ENCODE assay signal across 8 cellular contexts in the genomic region with DNA sequence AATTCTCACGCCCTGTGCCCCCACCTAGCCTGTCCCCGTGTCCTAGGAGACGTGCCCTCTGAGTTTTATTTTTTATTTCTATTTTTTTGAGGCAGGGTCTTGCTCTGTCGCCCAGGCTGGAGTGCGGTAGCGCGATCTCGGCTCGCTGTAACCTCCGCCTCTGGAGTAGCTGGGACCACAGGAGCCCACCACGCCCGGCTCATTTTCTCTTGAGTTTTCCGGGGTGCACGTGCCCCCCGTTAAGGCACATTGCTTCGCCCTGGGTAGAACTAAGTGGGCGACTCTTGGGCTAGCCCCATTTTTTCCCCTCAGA. TPM values are rescaled to one million over a fixed set of nuclear protein-coding genes. Genes with fewer than 3 reads are reported as not detected.
DNase-seq lines count a peak whose midpoint lies in the region; ATAC-seq, FAIRE-seq and TF ChIP-seq lines count a peak whose summit lies in the region.

No MANE protein-coding gene starts in this region.

- no peak for TF ChIP-seq CTCF in kidney (IDR thresholded peaks at IDR 0.05; ENCODE audit: borderline replicate concordance, extremely low read depth, insufficient read depth)

- H3K27me3 Mint-ChIP-seq in T-helper 2 cell treated with Interferon-gamma antibody and Interleukin-4, amounts not matched to agents 5 μg/mL and 100 μg/mL, for 36 hours (ENCODE audit: low read depth) = no peaks in the 10 kb centered on the region

- H3K4me1 Mint-ChIP-seq in T-helper 2 cell treated with Interferon-gamma antibody and Interleukin-4, amounts not matched to agents 5 μg/mL and 100 μg/mL, for 36 hours (ENCODE audit: low read depth) = peaks cover 30% of the 10 kb centered on the region

- H3K9ac ChIP-seq in adipocyte (ENCODE audit: low read length) (peak overlapping the region; percentile 96), kidney (ENCODE audit: low read length in 2 of 2) (peak overlapping the region; percentile 36 to 77), subcutaneous abdominal adipose tissue (ENCODE audit: low read length in 5 of 5) (peak overlapping the region in 4 of 5 donors; percentile 88 to 96 (median 90))

- H3K36me3 ChIP-seq in adipocyte (ENCODE audit: control insufficient read depth, insufficient read depth, low read length, severe bottlenecking) = peaks cover 8% of the 10 kb centered on the region
- peaks cover 0 to 3% of the 10 kb centered on the region in 2 donors for H3K36me3 ChIP-seq in kidney (ENCODE audit: control insufficient read depth in 1 of 2, insufficient read depth in 2 of 2, low read length in 2 of 2)
- peaks cover 0 to 21% (median 17%) of the 10 kb centered on the region in 5 donors for H3K36me3 ChIP-seq in subcutaneous abdominal adipose tissue (ENCODE audit: control insufficient read depth in 5 of 5, insufficient read depth in 5 of 5, low read length in 5 of 5)

- peak overlapping the region; percentile 99 for H3K27ac Mint-ChIP-seq in T-helper 2 cell treated with Interferon-gamma antibody and Interleukin-4, amounts not matched to agents 5 μg/mL and 100 μg/mL, for 36 hours

- H3K9me3 ChIP-seq in adipocyte (ENCODE audit: control insufficient read depth, low read length) (no peaks in the 10 kb centered on the region), kidney (ENCODE audit: control insufficient read depth in 1 of 2, low read length in 2 of 2) (no peaks in the 10 kb centered on the region), subcutaneous abdominal adipose tissue (ENCODE audit: control insufficient read depth in 5 of 5, low read length in 5 of 5) (no peaks in the 10 kb centered on the region)

- no peak for DNase-seq in T-helper 2 cell treated with Interferon-gamma antibody and Interleukin-4, amounts not matched to agents 5 μg/mL and 100 μg/mL, for 36 hours (ENCODE audit: low spot score)
- DNase-seq in T-helper 2 cell (no peak), adipocyte (ENCODE audit: low read depth) (no peak), kidney (no peak), head of caudate nucleus (no peak), foreskin melanocyte (no peak)

- H3K4me3 Mint-ChIP-seq in T-helper 2 cell treated with Interferon-gamma antibody and Interleukin-4, amounts not matched to agents 5 μg/mL and 100 μg/mL, for 36 hours = peak overlapping the region; percentile 100

- no peak for ATAC-seq in GM21447 (IDR thresholded peaks at IDR 0.05; ENCODE audit: unreplicated experiment)

- peaks cover 23% of the 10 kb centered on the region for H3K4me1 ChIP-seq in adipocyte (ENCODE audit: control insufficient read depth, insufficient read depth, low read length)
- peaks cover 0 to 9% of the 10 kb centered on the region in 2 donors for H3K4me1 ChIP-seq in kidney (ENCODE audit: control insufficient read depth in 1 of 2, insufficient read depth in 1 of 2, low read depth in 1 of 2, low read length in 2 of 2)
- peaks cover 4 to 19% (median 18%) of the 10 kb centered on the region in 5 donors for H3K4me1 ChIP-seq in subcutaneous abdominal adipose tissue (ENCODE audit: control insufficient read depth in 5 of 5, insufficient read depth in 5 of 5, low read length in 5 of 5)

- intact Hi-C loops in kidney (cut with DNase I) = no loop called here
- intact Hi-C loops in head of caudate nucleus (cut with DNase I) = loop anchor here (5.0 kb wide), 1 partner anchor 179 kb away; no protein-coding TSS in a partner anchor

- no peak for FAIRE-seq in kidney (lab: Jason Lieb, UNC)

- H3K27ac ChIP-seq in kidney (ENCODE audit: low read depth in 2 of 2, low read length in 2 of 2) = no peak overlapping the region
- H3K27ac ChIP-seq in subcutaneous abdominal adipose tissue (ENCODE audit: low read depth, low read length) = peak overlapping the region; percentile 72

- peaks cover 29% of the 10 kb centered on the region for H3K36me3 Mint-ChIP-seq in T-helper 2 cell treated with Interferon-gamma antibody and Interleukin-4, amounts not matched to agents 5 μg/mL and 100 μg/mL, for 36 hours (ENCODE audit: low read depth)

- H3K27me3 ChIP-seq in adipocyte (replicated peaks; ENCODE audit: control insufficient read depth, insufficient read depth, low read length) = no peaks in the 10 kb centered on the region
- H3K27me3 ChIP-seq in subcutaneous abdominal adipose tissue (ENCODE audit: control insufficient read depth in 5 of 5, insufficient read depth in 4 of 5, low read length in 5 of 5) = no peaks in the 10 kb centered on the region

- H3K4me3 ChIP-seq in adipocyte (ENCODE audit: low read length) (peak overlapping the region; percentile 86), kidney (ENCODE audit: low read length in 2 of 2) (peak overlapping the region; percentile 77 to 81), subcutaneous abdominal adipose tissue (ENCODE audit: low read depth in 1 of 5, low read length in 5 of 5) (peak overlapping the region; percentile 77 to 96 (median 87))

- H3K9me3 Mint-ChIP-seq in T-helper 2 cell treated with Interferon-gamma antibody and Interleukin-4, amounts not matched to agents 5 μg/mL and 100 μg/mL, for 36 hours = no peaks in the 10 kb centered on the region

RNA-seq across cellular contexts. Expression of gene KLHDC4, which starts 0.7 kb away (rescaled TPM):
- total RNA-seq in kidney = 42.2 TPM
- 25.0 TPM for polyA plus RNA-seq in kidney (ENCODE audit: insufficient read depth, low read depth, low replicate concordance)
